ENCODE assay signal across 9 cellular contexts in genomic region chr10:76632158-76633051, GRCh38.
DNase-seq lines count a peak whose midpoint lies in the region; ATAC-seq, FAIRE-seq and TF ChIP-seq lines count a peak whose summit lies in the region.
"Had no signal": no experiment of that assay in that cellular context is flagged by ENCODE, and none has a peak within 500 bp of the region (broad histone marks: within the 10 kb centered on the region; RNA-seq: fewer than 3 reads in every experiment).

No MANE protein-coding gene starts in this region.

- H3K27ac ChIP-seq in SK-N-SH (ENCODE audit: low read depth in 2 of 2, low read length in 1 of 2): no peak overlapping the region

- H3K4me2 ChIP-seq in SK-N-SH: no peak overlapping the region

- H3K4me1 ChIP-seq in SK-N-SH (ENCODE audit: control insufficient read depth in 1 of 2, insufficient read depth in 2 of 2, low read depth in 1 of 2, low read length in 1 of 2): no peaks in the 10 kb centered on the region; a peak in 1 of 4 replicates

- CTCF ChIA-PET in SK-N-SH (lab: Yijun Ruan, JAX): no interaction called here

- H3F3A ChIP-seq in SK-N-SH (replicated peaks; ENCODE audit: insufficient read depth): no peaks in the 10 kb centered on the region

- no peak overlapping the region for H2AFZ ChIP-seq in SK-N-SH (ENCODE audit: low read depth)

- no peaks in the 10 kb centered on the region for H4K20me1 ChIP-seq in SK-N-SH (ENCODE audit: insufficient read depth)

- TF ChIP-seq RAD21 in Ishikawa (IDR thresholded peaks at IDR 0.05; ENCODE audit: low read depth): peak; percentile 38
- peak; percentile 24 for TF ChIP-seq RAD21 in SK-N-SH (IDR thresholded peaks at IDR 0.05; ENCODE audit: low read length)

- no peaks in the 10 kb centered on the region for H3K9me3 ChIP-seq in SK-N-SH

- no peak for FAIRE-seq in GM19239 (lab: Jason Lieb, UNC)
- FAIRE-seq: colon had no signal

- H3K79me2 ChIP-seq in SK-N-SH (ENCODE audit: insufficient read depth): no peaks in the 10 kb centered on the region

- H3K4me3 ChIP-seq in SK-N-SH (ENCODE audit: low read depth in 2 of 2, low read length in 1 of 2): no peak overlapping the region

- H3K36me3 ChIP-seq in SK-N-SH (replicated peaks in 1 of 2; ENCODE audit: control insufficient read depth in 1 of 2, insufficient read depth in 2 of 2, low read length in 1 of 2): no peaks in the 10 kb centered on the region

- no peak for TF ChIP-seq EP300 in Ishikawa (IDR thresholded peaks at IDR 0.05; ENCODE audit: borderline replicate concordance)
- TF ChIP-seq EP300 in SK-N-SH (IDR thresholded peaks at IDR 0.05; ENCODE audit: borderline replicate concordance in 1 of 2, low read depth in 1 of 2, low read length in 1 of 2): no peak

- no peaks in the 10 kb centered on the region for H3K9me2 ChIP-seq in SK-N-SH

- H3K27me3 ChIP-seq in SK-N-SH (ENCODE audit: insufficient read depth): no peaks in the 10 kb centered on the region; the same call in 1 of the 2 replicates

- DNase-seq in Caki2 (ENCODE audit: low read depth): peak; percentile 16
- no peak for DNase-seq in SK-N-SH
- peak; percentile 58 for DNase-seq in iPS-NIHi11 (ENCODE audit: low spot score)
- no peak for DNase-seq in GM19239 (ENCODE audit: insufficient read length, low spot score)

- in situ Hi-C loops in Caki2 (cut with HindIII; ENCODE audit: low pct_unique_long_range_greater_than_20kb, low sequenced_read_pairs): no loop called here

- POLR2A ChIA-PET in SK-N-SH (lab: Yijun Ruan, JAX): no interaction called here

- ATAC-seq in HG03354 (IDR thresholded peaks at IDR 0.05; ENCODE audit: poor library complexity, severe bottlenecking, unreplicated experiment) (no peak), GM21423 (IDR thresholded peaks at IDR 0.05; ENCODE audit: unreplicated experiment) (no peak), HG02840 (IDR thresholded peaks at IDR 0.05; ENCODE audit: low FRiP score, unreplicated experiment) (no peak)

- WGBS in SK-N-SH (ENCODE audit: low lambda C conversion rate): 81% methylated on average over 16 of the region's 16 CpGs

- peak; percentile 47; the same call in 1 of the 2 replicates for TF ChIP-seq CTCF in SK-N-SH (IDR thresholded peaks at IDR 0.05)

- H3K9ac ChIP-seq in SK-N-SH: no peak overlapping the region

TF ChIP-seq in Ishikawa, 13 proteins besides CTCF, POLR2A, EP300 and RAD21:
- TF ChIP-seq CREB1 (IDR thresholded peaks at IDR 0.05; ENCODE audit: low read depth) (no peak), CEBPB (IDR thresholded peaks at IDR 0.05) (no peak), YY1 (IDR thresholded peaks at IDR 0.05; ENCODE audit: low read depth) (no peak), USF1 (IDR thresholded peaks at IDR 0.05) (no peak), NFIC (IDR thresholded peaks at IDR 0.05) (no peak), TCF12 (IDR thresholded peaks at IDR 0.05; ENCODE audit: low read depth) (no peak), REST (IDR thresholded peaks at IDR 0.05; ENCODE audit: low read depth) (no peak), TEAD4 (IDR thresholded peaks at IDR 0.05) (no peak)

TF ChIP-seq in SK-N-SH, 30 proteins besides CTCF, POLR2A, EP300 and RAD21:
- TF ChIP-seq RCOR1 (IDR thresholded peaks at IDR 0.05; ENCODE audit: low read length) (no peak), NRF1 (IDR thresholded peaks at IDR 0.05; ENCODE audit: low read depth, low read length) (no peak)
TF ChIP-seq in SK-N-SH: peak in this region for 0.

Comparison
In these comparisons a context has a peak if more than half of its experiments do, and no peak if none do; other contexts are left out.
1. DNase-seq: peak in Caki2 (single experiment) and iPS-NIHi11 (single experiment); none in SK-N-SH (single experiment) and GM19239 (single experiment).